ENCODE assay signal across 13 cellular contexts in the genomic region with DNA sequence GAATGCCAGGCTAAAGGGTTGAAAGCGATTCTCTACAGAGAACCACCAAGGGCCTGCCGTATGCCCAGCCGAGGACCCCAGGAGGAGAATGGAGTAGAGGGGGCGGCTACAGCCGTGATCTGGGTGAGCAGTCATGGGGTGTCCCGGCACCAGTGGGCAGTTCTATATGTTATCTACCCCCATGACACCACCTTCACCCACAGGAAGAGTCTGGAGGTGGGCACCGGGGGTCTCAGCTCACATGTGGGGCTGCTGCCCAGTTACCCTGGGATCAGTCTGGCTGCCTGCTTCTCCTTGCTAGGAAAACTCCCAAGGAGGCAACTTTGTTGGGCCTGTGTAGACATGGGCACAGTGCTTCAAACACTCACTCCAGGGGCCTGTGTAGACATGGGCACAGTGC.
DNase-seq lines count a peak whose midpoint lies in the region; ATAC-seq, FAIRE-seq and TF ChIP-seq lines count a peak whose summit lies in the region.
"Had no signal": no experiment of that assay in that cellular context is flagged by ENCODE, and none has a peak within 500 bp of the region (broad histone marks: within the 10 kb centered on the region; RNA-seq: fewer than 3 reads in every experiment).

No MANE protein-coding gene starts in this region.

- no peaks in the 10 kb centered on the region for H3K79me2 ChIP-seq in GM23248 (ENCODE audit: insufficient read depth)

- peaks cover 78% of the 10 kb centered on the region for H3K4me1 Mint-ChIP-seq in activated CD4-positive, alpha-beta memory T cell treated with anti-CD3 and anti-CD28 coated beads, Interleukin-2, amount 10 ng/mL, durations not matched to agents 7 days and 5 days
- peaks cover 45 to 75% of the 10 kb centered on the region in 2 donors for H3K4me1 Mint-ChIP-seq in stimulated activated naive B cell treated with anti-CD40 and anti-IgM and Interleukin-4, amounts not matched to agents 10 μg/mL and 1 μg/mL and 100 μg/mL, for 72 hours

- peak overlapping the region; percentile 100 for H3K27ac ChIP-seq in GM23248
- H3K27ac ChIP-seq in kidney (ENCODE audit: low read depth in 2 of 2, low read length in 2 of 2) = no peak overlapping the region

- DNase-seq in GM23248 = no peak
- no peak for DNase-seq in activated CD4-positive, alpha-beta memory T cell treated with anti-CD3 and anti-CD28 coated beads, Interleukin-2, amount 10 ng/mL, durations not matched to agents 7 days and 5 days
- DNase-seq in kidney = peak; percentile 66
- no peak for DNase-seq in stimulated activated naive B cell treated with anti-CD40 and anti-IgM and Interleukin-4, amounts not matched to agents 10 μg/mL and 1 μg/mL and 100 μg/mL, for 72 hours
- no peak for DNase-seq in KBM-7
- DNase-seq: activated CD4-positive, alpha-beta T cell treated with anti-CD3 and anti-CD28 coated beads, Interleukin-2, amount 50 U/mL, for 4 hours; adrenal gland; Caco-2; cortex of kidney; NCI-H1417; stimulated activated CD4-positive, alpha-beta T cell treated with anti-CD3 and anti-CD28 coated beads, Interleukin-2, amount 100 ng/mL, for 48 hours had no signal

- CTCF ChIA-PET in activated CD4-positive, alpha-beta memory T cell treated with anti-CD3 and anti-CD28 coated beads, Interleukin-2, amount 10 ng/mL, durations not matched to agents 7 days and 5 days (lab: Charles Lee) = no interaction called here

- no peak for FAIRE-seq in kidney (lab: Jason Lieb, UNC)

- H3K4me2 ChIP-seq in GM23248 (ENCODE audit: unreplicated experiment) = no peak overlapping the region

- H2AFZ ChIP-seq in GM23248 = no peak overlapping the region

- ATAC-seq in stimulated activated naive B cell treated with anti-CD40 and anti-IgM and Interleukin-4, amounts not matched to agents 10 μg/mL and 1 μg/mL and 100 μg/mL, for 72 hours (replicated peaks) = no peak
- ATAC-seq in HG03039 (IDR thresholded peaks at IDR 0.05; ENCODE audit: unreplicated experiment) = no peak
- ATAC-seq in GM19328 (IDR thresholded peaks at IDR 0.05; ENCODE audit: unreplicated experiment) = no peak

- no peak overlapping the region for H3K4me3 Mint-ChIP-seq in activated CD4-positive, alpha-beta memory T cell treated with anti-CD3 and anti-CD28 coated beads, Interleukin-2, amount 10 ng/mL, durations not matched to agents 7 days and 5 days
- H3K4me3 Mint-ChIP-seq in stimulated activated naive B cell treated with anti-CD40 and anti-IgM and Interleukin-4, amounts not matched to agents 10 μg/mL and 1 μg/mL and 100 μg/mL, for 72 hours = no peak overlapping the region

- H3K9me3 ChIP-seq in GM23248 (ENCODE audit: low read depth) (no peaks in the 10 kb centered on the region), kidney (ENCODE audit: control insufficient read depth in 1 of 2, low read length in 2 of 2) (no peaks in the 10 kb centered on the region)
- H3K9me3 ChIP-seq: adrenal gland, Caco-2 had no signal

- peaks cover 7% of the 10 kb centered on the region; the same call in 1 of the 2 replicates for H3K36me3 ChIP-seq in GM23248 (ENCODE audit: low read depth)
- H3K36me3 ChIP-seq in kidney (ENCODE audit: control insufficient read depth in 1 of 2, insufficient read depth in 2 of 2, low read length in 2 of 2) = no peaks in the 10 kb centered on the region
- H3K36me3 ChIP-seq: adrenal gland had no signal

- WGBS in GM23248 (ENCODE audit: low coverage in 1 of 2, low lambda C conversion rate in 2 of 2, missing lambda C conversion rate in 2 of 2), 2 experiments = 93 to 96% methylated on average over 7 of the region's 7 CpGs

- H3K9ac ChIP-seq in GM23248 = no peak overlapping the region
- no peak overlapping the region for H3K9ac ChIP-seq in kidney (ENCODE audit: low read length in 2 of 2)

- H4K20me1 ChIP-seq in GM23248 (ENCODE audit: insufficient read depth) = no peaks in the 10 kb centered on the region

- H3K4me1 ChIP-seq in GM23248 (ENCODE audit: insufficient read depth) = peaks cover 56% of the 10 kb centered on the region
- H3K4me1 ChIP-seq in kidney (ENCODE audit: control insufficient read depth in 1 of 2, insufficient read depth in 1 of 2, low read depth in 1 of 2, low read length in 2 of 2) = peaks cover 0 to 3% of the 10 kb centered on the region in 2 donors

- H3K36me3 Mint-ChIP-seq in activated CD4-positive, alpha-beta memory T cell treated with anti-CD3 and anti-CD28 coated beads, Interleukin-2, amount 10 ng/mL, durations not matched to agents 7 days and 5 days (ENCODE audit: low read depth) = peaks cover 29% of the 10 kb centered on the region
- H3K36me3 Mint-ChIP-seq in stimulated activated naive B cell treated with anti-CD40 and anti-IgM and Interleukin-4, amounts not matched to agents 10 μg/mL and 1 μg/mL and 100 μg/mL, for 72 hours = peaks cover 14 to 37% of the 10 kb centered on the region in 2 donors

- H3K27me3 Mint-ChIP-seq in activated CD4-positive, alpha-beta memory T cell treated with anti-CD3 and anti-CD28 coated beads, Interleukin-2, amount 10 ng/mL, durations not matched to agents 7 days and 5 days = no peaks in the 10 kb centered on the region
- no peaks in the 10 kb centered on the region for H3K27me3 Mint-ChIP-seq in stimulated activated naive B cell treated with anti-CD40 and anti-IgM and Interleukin-4, amounts not matched to agents 10 μg/mL and 1 μg/mL and 100 μg/mL, for 72 hours

- in situ Hi-C loops in GM23248 (cut with MboI) = no loop called here
- in situ Hi-C loops in KBM-7 (cut with MboI; ENCODE audit: low pct_unique_long_range_greater_than_20kb, low sequenced_read_pairs) = no loop called here

- H3K9me3 Mint-ChIP-seq in activated CD4-positive, alpha-beta memory T cell treated with anti-CD3 and anti-CD28 coated beads, Interleukin-2, amount 10 ng/mL, durations not matched to agents 7 days and 5 days = peaks cover 9% of the 10 kb centered on the region
- peaks cover 0 to 4% of the 10 kb centered on the region in 2 donors for H3K9me3 Mint-ChIP-seq in stimulated activated naive B cell treated with anti-CD40 and anti-IgM and Interleukin-4, amounts not matched to agents 10 μg/mL and 1 μg/mL and 100 μg/mL, for 72 hours

- no peaks in the 10 kb centered on the region for H3K9me2 ChIP-seq in GM23248 (ENCODE audit: insufficient read depth)

- H3K4me3 ChIP-seq in GM23248 = no peak overlapping the region
- H3K4me3 ChIP-seq in kidney (ENCODE audit: low read length in 2 of 2) = no peak overlapping the region
- H3K4me3 ChIP-seq: adrenal gland had no signal

- POLR2A ChIA-PET in activated CD4-positive, alpha-beta memory T cell treated with anti-CD3 and anti-CD28 coated beads, Interleukin-2, amount 10 ng/mL, durations not matched to agents 7 days and 5 days (lab: Charles Lee) = interaction anchor here (1.7 kb wide), 1 partner anchor 34 kb away, joined by 3 read pairs; no protein-coding TSS in a partner anchor

- peak overlapping the region; percentile 17 for H3K27ac Mint-ChIP-seq in activated CD4-positive, alpha-beta memory T cell treated with anti-CD3 and anti-CD28 coated beads, Interleukin-2, amount 10 ng/mL, durations not matched to agents 7 days and 5 days
- H3K27ac Mint-ChIP-seq in stimulated activated naive B cell treated with anti-CD40 and anti-IgM and Interleukin-4, amounts not matched to agents 10 μg/mL and 1 μg/mL and 100 μg/mL, for 72 hours = peak overlapping the region; percentile 59

- TF ChIP-seq CTCF in kidney (IDR thresholded peaks at IDR 0.05; ENCODE audit: borderline replicate concordance, extremely low read depth, insufficient read depth) = no peak

- H3F3A ChIP-seq in GM23248 (ENCODE audit: insufficient read depth) = peaks cover 48% of the 10 kb centered on the region

- intact Hi-C loops in kidney (cut with DNase I) = no loop called here

- no peaks in the 10 kb centered on the region for H3K27me3 ChIP-seq in GM23248 (replicated peaks; ENCODE audit: insufficient read depth)
- H3K27me3 ChIP-seq: adrenal gland had no signal
